In genomic region chr1:64348887-64349648, GRCh38 we compare ENCODE assay signal across 25 cellular contexts.
A peak's percentile ranks its signal among the peaks of the same experiment; 100 is the strongest.
DNase-seq lines count a peak whose midpoint lies in the region; ATAC-seq, FAIRE-seq and TF ChIP-seq lines count a peak whose summit lies in the region.
"Had no signal": no experiment of that assay in that cellular context is flagged by ENCODE, and none has a peak within 500 bp of the region (broad histone marks: within the 10 kb centered on the region; RNA-seq: fewer than 3 reads in every experiment).

No MANE protein-coding gene starts in this region.

- H3K4me3 ChIP-seq in H1 (ENCODE audit: extremely low read depth in 1 of 4, insufficient read depth in 2 of 4, low read depth in 3 of 4, low read length in 4 of 4), result no peak overlapping the region
- H3K4me3 ChIP-seq: MG63, PC-9 had no signal

- FAIRE-seq in H1 (lab: Jason Lieb, UNC), result no peak
- FAIRE-seq: GM12892 had no signal

- peak overlapping the region; percentile 39; the same call in 1 of the 2 replicates for H3K18ac ChIP-seq in H1 (ENCODE audit: extremely low read depth, low read length)

- TF ChIP-seq CTCF in H1 (IDR thresholded peaks at IDR 0.05; ENCODE audit: control extremely low read depth in 1 of 3, insufficient read depth in 1 of 3, low read depth in 1 of 3, low read length in 3 of 3), result no peak
- no peak for TF ChIP-seq CTCF in omental fat pad (IDR thresholded peaks at IDR 0.05)
- TF ChIP-seq CTCF in activated CD8-positive, alpha-beta T cell treated with anti-CD3 and anti-CD28 coated beads for 36 hours (IDR thresholded peaks at IDR 0.05), result no peak

- H4K91ac ChIP-seq in H1 (replicated peaks; ENCODE audit: insufficient read length, low read length), result peak overlapping the region; percentile 99

- peak overlapping the region; percentile 98 for H3K4ac ChIP-seq in H1 (replicated peaks; ENCODE audit: insufficient read length, low read depth, low read length)

- CTCF ChIA-PET in H1 (lab: Charles Lee; ENCODE audit: partially characterized antibody), result no interaction called here
- CTCF ChIA-PET in activated CD8-positive, alpha-beta T cell treated with anti-CD3 and anti-CD28 coated beads for 36 hours (lab: Charles Lee), result no interaction called here

- H3K4me2 ChIP-seq in H1 (ENCODE audit: insufficient read depth in 1 of 2, low read depth in 2 of 2, low read length in 2 of 2), result no peak overlapping the region; a peak in 1 of 4 replicates
- H3K4me2 ChIP-seq: PC-9 had no signal

- no peak overlapping the region for H4K8ac ChIP-seq in H1 (ENCODE audit: extremely low read depth, insufficient read depth, low read length)

- peaks cover 0 to 7% of the 10 kb centered on the region in 2 experiments for H4K20me1 ChIP-seq in H1 (replicated peaks in 1 of 2; ENCODE audit: control insufficient read depth in 1 of 2, insufficient read depth in 2 of 2, low read length in 2 of 2)

- H2BK120ac ChIP-seq in H1 (replicated peaks; ENCODE audit: low read depth, low read length), result peak overlapping the region; percentile 7

- peaks cover 0 to 3% (median 0%) of the 10 kb centered on the region in 4 experiments; a peak in 1 of 8 replicates for H3K36me3 ChIP-seq in H1 (ENCODE audit: control insufficient read depth in 2 of 4, insufficient read depth in 4 of 4, low read length in 3 of 4)
- H3K36me3 ChIP-seq: MG63 had no signal

- peaks cover 9% of the 10 kb centered on the region for H3K23me2 ChIP-seq in H1 (ENCODE audit: low read depth, low read length)

- H3K79me2 ChIP-seq in H1 (ENCODE audit: control insufficient read depth in 1 of 2, insufficient read depth in 2 of 2, low read length in 2 of 2), result peaks cover 0 to 5% of the 10 kb centered on the region in 2 experiments; a peak in 2 of 4 replicates

- no peaks in the 10 kb centered on the region for H3K36me3 Mint-ChIP-seq in activated CD8-positive, alpha-beta T cell treated with anti-CD3 and anti-CD28 coated beads for 36 hours (ENCODE audit: low read depth)
- no peaks in the 10 kb centered on the region for H3K36me3 Mint-ChIP-seq in naive thymus-derived CD8-positive, alpha-beta T cell

- no peak overlapping the region for H3K14ac ChIP-seq in H1 (ENCODE audit: insufficient read length)

- no peak overlapping the region for H3K27ac Mint-ChIP-seq in stimulated activated naive CD8-positive, alpha-beta T cell treated with anti-CD3 and anti-CD28 coated beads, Interleukin-15, amount 100 ng/mL, for 72 hours
- no peak overlapping the region for H3K27ac Mint-ChIP-seq in activated CD8-positive, alpha-beta T cell treated with anti-CD3 and anti-CD28 coated beads for 36 hours
- H3K27ac Mint-ChIP-seq in naive thymus-derived CD8-positive, alpha-beta T cell, result no peak overlapping the region

- H3K9me3 Mint-ChIP-seq in stimulated activated naive CD8-positive, alpha-beta T cell treated with anti-CD3 and anti-CD28 coated beads, Interleukin-15, amount 100 ng/mL, for 72 hours, result no peaks in the 10 kb centered on the region
- H3K9me3 Mint-ChIP-seq in activated CD8-positive, alpha-beta T cell treated with anti-CD3 and anti-CD28 coated beads for 36 hours, result no peaks in the 10 kb centered on the region
- H3K9me3 Mint-ChIP-seq in naive thymus-derived CD8-positive, alpha-beta T cell, result no peaks in the 10 kb centered on the region

- H3K9me3 ChIP-seq in H1 (ENCODE audit: insufficient read depth in 2 of 2, low read depth in 1 of 2, low read length in 1 of 2), result no peaks in the 10 kb centered on the region
- H3K9me3 ChIP-seq: MG63 had no signal

- H2BK20ac ChIP-seq in H1 (ENCODE audit: low read length), result peak overlapping the region; percentile 17; the same call in 1 of the 2 replicates

- no peak for TF ChIP-seq EP300 in H1 (IDR thresholded peaks at IDR 0.05; ENCODE audit: borderline replicate concordance in 1 of 2, low read depth in 2 of 2, low read length in 2 of 2)

- H3K56ac ChIP-seq in H1 (replicated peaks; ENCODE audit: insufficient read length, low read depth, low read length), result peak overlapping the region; percentile 100

- no peaks in the 10 kb centered on the region for H3K27me3 ChIP-seq in H1 (replicated peaks in 1 of 4; ENCODE audit: control insufficient read depth in 3 of 4, extremely low read depth in 1 of 4, insufficient read depth in 3 of 4, low read length in 3 of 4)
- H3K27me3 ChIP-seq: MG63 had no signal

- WGBS in H1 (ENCODE audit: extremely low coverage in 1 of 2, insufficient coverage in 1 of 2, insufficient read length in 1 of 2, insufficient replicate concordance in 2 of 2, low coverage in 1 of 2, low lambda C conversion rate in 2 of 2, missing lambda C conversion rate in 1 of 2), 2 experiments, result 82 to 100% methylated on average over 1 to 6 of the region's 6 CpGs

- H3K27me3 Mint-ChIP-seq in stimulated activated naive CD8-positive, alpha-beta T cell treated with anti-CD3 and anti-CD28 coated beads, Interleukin-15, amount 100 ng/mL, for 72 hours, result no peaks in the 10 kb centered on the region
- no peaks in the 10 kb centered on the region for H3K27me3 Mint-ChIP-seq in activated CD8-positive, alpha-beta T cell treated with anti-CD3 and anti-CD28 coated beads for 36 hours
- peaks cover 0 to 10% (median 2%) of the 10 kb centered on the region in 5 donors for H3K27me3 Mint-ChIP-seq in naive thymus-derived CD8-positive, alpha-beta T cell

- no peaks in the 10 kb centered on the region; the same call in 1 of the 2 replicates for H3K79me1 ChIP-seq in H1 (ENCODE audit: low read depth, low read length)

- peak overlapping the region; percentile 82 for H2BK15ac ChIP-seq in H1 (ENCODE audit: low read length)

- POLR2A ChIA-PET in H1 (lab: Charles Lee; ENCODE audit: partially characterized antibody), result no interaction called here
- POLR2A ChIA-PET in activated CD8-positive, alpha-beta T cell treated with anti-CD3 and anti-CD28 coated beads for 36 hours (lab: Charles Lee), result interaction anchor here (0.7 kb wide), 1 partner anchor 78 kb away, joined by 3 read pairs; no protein-coding TSS in a partner anchor
- POLR2A ChIA-PET in naive thymus-derived CD8-positive, alpha-beta T cell (lab: Charles Lee), result no interaction called here

- no peak overlapping the region for H3K27ac ChIP-seq in H1 (ENCODE audit: low read depth, low read length)
- H3K27ac ChIP-seq: PC-9 had no signal

- no peak for TF ChIP-seq RAD21 in H1 (IDR thresholded peaks at IDR 0.05 in 1 of 2, conservative IDR thresholded peaks at IDR 0.05 in 1 of 2; ENCODE audit: low read depth in 2 of 2, low read length in 2 of 2)

- H4K5ac ChIP-seq in H1 (ENCODE audit: insufficient read length, low read depth, low read length), result no peak overlapping the region

- intact Hi-C loops in activated CD8-positive, alpha-beta T cell treated with anti-CD3 and anti-CD28 coated beads for 36 hours (cut with micrococcal nuclease), result no loop called here

- peak overlapping the region; percentile 74 for H3K23ac ChIP-seq in H1 (ENCODE audit: insufficient read length)

- H3K4me1 Mint-ChIP-seq in stimulated activated naive CD8-positive, alpha-beta T cell treated with anti-CD3 and anti-CD28 coated beads, Interleukin-15, amount 100 ng/mL, for 72 hours, result no peaks in the 10 kb centered on the region
- H3K4me1 Mint-ChIP-seq in activated CD8-positive, alpha-beta T cell treated with anti-CD3 and anti-CD28 coated beads for 36 hours (ENCODE audit: low read depth), result no peaks in the 10 kb centered on the region
- peaks cover 0 to 3% (median 0%) of the 10 kb centered on the region in 4 donors for H3K4me1 Mint-ChIP-seq in naive thymus-derived CD8-positive, alpha-beta T cell

- no peak overlapping the region for H3K4me3 Mint-ChIP-seq in stimulated activated naive CD8-positive, alpha-beta T cell treated with anti-CD3 and anti-CD28 coated beads, Interleukin-15, amount 100 ng/mL, for 72 hours
- H3K4me3 Mint-ChIP-seq in activated CD8-positive, alpha-beta T cell treated with anti-CD3 and anti-CD28 coated beads for 36 hours, result no peak overlapping the region
- no peak overlapping the region for H3K4me3 Mint-ChIP-seq in naive thymus-derived CD8-positive, alpha-beta T cell

- peak overlapping the region; percentile 98 for H2AK5ac ChIP-seq in H1 (ENCODE audit: low read depth, low read length)

- no peak overlapping the region; a peak in 1 of 7 replicates for H3K9ac ChIP-seq in H1 (replicated peaks in 1 of 4; ENCODE audit: extremely low read depth in 1 of 4, low read depth in 3 of 4, low read length in 3 of 4)

- ATAC-seq in stimulated activated naive CD8-positive, alpha-beta T cell treated with anti-CD3 and anti-CD28 coated beads, Interleukin-15, amount 100 ng/mL, for 72 hours, result peak; percentile 45
- ATAC-seq in stimulated activated naive CD8-positive, alpha-beta T cell treated with anti-CD3 and anti-CD28 coated beads, Interleukin-15, Interleukin-2, amounts not matched to agents 100 U/mL and 50 U/mL, for 24 hours, result no peak
- peak; percentile 57 for ATAC-seq in omental fat pad (ENCODE audit: low FRiP score)
- no peak for ATAC-seq in activated CD8-positive, alpha-beta T cell treated with anti-CD3 and anti-CD28 coated beads for 36 hours
- ATAC-seq in naive thymus-derived CD8-positive, alpha-beta T cell, result no peak
- ATAC-seq: HCT116 had no signal

- DNase-seq in stimulated activated naive CD8-positive, alpha-beta T cell treated with anti-CD3 and anti-CD28 coated beads, Interleukin-15, amount 100 ng/mL, for 72 hours, result no peak
- DNase-seq in stimulated activated naive CD8-positive, alpha-beta T cell treated with anti-CD3 and anti-CD28 coated beads, Interleukin-15, Interleukin-2, amounts not matched to agents 100 U/mL and 50 U/mL, for 24 hours, result no peak
- DNase-seq in H1 (ENCODE audit: low read depth in 1 of 2, low spot score in 2 of 2) (no peak), omental fat pad (ENCODE audit: low spot score) (no peak), mucosa of gallbladder (ENCODE audit: low spot score) (no peak), NCI-H69 (lab: John Stamatoyannopoulos, UW) (no peak)
- DNase-seq in activated CD8-positive, alpha-beta T cell treated with anti-CD3 and anti-CD28 coated beads for 36 hours, result no peak
- DNase-seq in naive thymus-derived CD8-positive, alpha-beta T cell, result no peak
- DNase-seq: Calu3; DMS79 treated with DMSO at 0.1 percent for 48 hours; GF-D8; GOT3; KG1; MG63; NCI-H1105 treated with DMSO at 0.1 percent for 48 hours; NCI-H2029; NCI-H446; NCI-H524 treated with DMSO at 0.1 percent for 48 hours; NCI-H82; NK-92 treated with Interleukin-12 subunit alpha and Interleukin-12 subunit beta, amount 100 ng/mL, for 24 hours; PC-9; RPMI8226; SHP77 had no signal

- peak overlapping the region; percentile 81; the same call in 1 of the 2 replicates for H2BK5ac ChIP-seq in H1 (ENCODE audit: low read depth, low read length)

- H2AFZ ChIP-seq in H1 (ENCODE audit: low read length), result no peak overlapping the region
- H2AFZ ChIP-seq: PC-9 had no signal

- H2BK12ac ChIP-seq in H1 (ENCODE audit: low read depth, low read length), result peak overlapping the region; percentile 34; the same call in 1 of the 2 replicates

- H3K4me1 ChIP-seq in H1 (replicated peaks in 1 of 4; ENCODE audit: control insufficient read depth in 3 of 4, insufficient read depth in 4 of 4, low read length in 3 of 4), result no peaks in the 10 kb centered on the region

- no peak for TF ChIP-seq POLR2A in H1 (IDR thresholded peaks at IDR 0.05; ENCODE audit: control extremely low read depth in 1 of 2, low read depth in 2 of 2, low read length in 2 of 2)

TF ChIP-seq in H1, 55 proteins besides CTCF, POLR2A, EP300 and RAD21 (continues in another document):
- TF ChIP-seq TEAD4 (IDR thresholded peaks at IDR 0.05; ENCODE audit: low read depth, low read length), result no peak
- TF ChIP-seq MAFK (IDR thresholded peaks at IDR 0.05; ENCODE audit: low read depth, low read length), result no peak
- no peak for TF ChIP-seq CHD2 (IDR thresholded peaks at IDR 0.05; ENCODE audit: low read length)

Comparison
In these comparisons a context has a peak if more than half of its experiments do, and no peak if none do; other contexts are left out.
1. ATAC-seq: peak in stimulated activated naive CD8-positive, alpha-beta T cell treated with anti-CD3 and anti-CD28 coated beads, Interleukin-15, amount 100 ng/mL, for 72 hours (single experiment) and omental fat pad (single experiment); none in stimulated activated naive CD8-positive, alpha-beta T cell treated with anti-CD3 and anti-CD28 coated beads, Interleukin-15, Interleukin-2, amounts not matched to agents 100 U/mL and 50 U/mL, for 24 hours (single experiment), activated CD8-positive, alpha-beta T cell treated with anti-CD3 and anti-CD28 coated beads for 36 hours (single experiment) and naive thymus-derived CD8-positive, alpha-beta T cell (0 of 2).